18 cellular contexts compared by ENCODE assay signal in the genomic region with DNA sequence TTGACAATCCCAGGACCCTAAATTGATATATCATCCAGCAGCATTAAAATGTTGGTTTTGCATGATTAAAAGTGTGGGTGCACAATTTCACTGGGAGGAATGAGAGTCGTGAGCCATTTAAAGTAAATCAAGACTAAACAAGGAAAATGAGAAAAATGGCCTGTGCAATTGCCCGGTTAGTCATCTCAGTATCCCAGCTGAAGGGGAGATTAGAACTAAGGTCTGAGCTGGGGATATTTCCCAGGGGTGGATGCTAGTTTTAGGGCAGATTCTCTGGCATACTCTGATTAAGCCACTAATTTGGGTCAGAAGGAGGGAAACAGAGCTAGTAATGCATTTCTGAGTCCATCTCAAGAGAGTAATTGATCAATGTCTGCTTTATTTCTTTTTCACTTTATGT.
DNase-seq lines count a peak whose midpoint lies in the region; TF ChIP-seq lines count a peak whose summit lies in the region.
"Had no signal": no experiment of that assay in that cellular context is flagged by ENCODE, and none has a peak within 500 bp of the region (broad histone marks: within the 10 kb centered on the region; RNA-seq: fewer than 3 reads in every experiment).

No MANE protein-coding gene starts in this region.

- H3K36me3 ChIP-seq in GM23248 (ENCODE audit: low read depth) (no peaks in the 10 kb centered on the region), adipocyte (ENCODE audit: control insufficient read depth, insufficient read depth, low read length, severe bottlenecking) (no peaks in the 10 kb centered on the region), smooth muscle cell (ENCODE audit: low read depth) (no peaks in the 10 kb centered on the region), A673 (ENCODE audit: insufficient read depth, low read length, poor library complexity, severe bottlenecking) (no peaks in the 10 kb centered on the region)
- H3K36me3 ChIP-seq: BE2C, HAP-1 had no signal

- in situ Hi-C loops in GM23248 (cut with MboI), result no loop called here

- H3K27me3 ChIP-seq in GM23248 (replicated peaks; ENCODE audit: insufficient read depth) (no peaks in the 10 kb centered on the region), adipocyte (replicated peaks; ENCODE audit: control insufficient read depth, insufficient read depth, low read length) (no peaks in the 10 kb centered on the region), smooth muscle cell (ENCODE audit: low read depth) (no peaks in the 10 kb centered on the region), A673 (replicated peaks; ENCODE audit: insufficient read depth, low read depth, low read length, poor library complexity) (no peaks in the 10 kb centered on the region)
- H3K27me3 ChIP-seq: BE2C had no signal

- 31 to 34% methylated on average over 2 of the region's 2 CpGs for WGBS in GM23248 (ENCODE audit: low coverage in 1 of 2, low lambda C conversion rate in 2 of 2, missing lambda C conversion rate in 2 of 2), 2 experiments
- 52% methylated on average over 2 of the region's 2 CpGs for WGBS in smooth muscle cell (ENCODE audit: low lambda C conversion rate)

- BruUV-seq in A673 (replicated peaks; lab: Mats Ljungman, UMichigan), result no TSS peak

- TF ChIP-seq CTCF in fibroblast of the aortic adventitia (IDR thresholded peaks at IDR 0.05; ENCODE audit: insufficient read depth, low read length) (no peak), smooth muscle cell (IDR thresholded peaks at IDR 0.05; ENCODE audit: borderline replicate concordance, insufficient read depth, poor library complexity, severe bottlenecking) (no peak), A673 (conservative IDR thresholded peaks at IDR 0.05; ENCODE audit: low read depth, low read length) (no peak), coronary artery (IDR thresholded peaks at IDR 0.05) (no peak)

- H3K9me2 ChIP-seq in GM23248 (ENCODE audit: insufficient read depth), result no peaks in the 10 kb centered on the region

- CTCF ChIA-PET in A673 (lab: Charles Lee), result no interaction called here

- no peak overlapping the region for H3K4me3 ChIP-seq in GM23248
- peak overlapping the region; percentile 10 for H3K4me3 ChIP-seq in adipocyte (ENCODE audit: low read length)
- H3K4me3 ChIP-seq in fibroblast of the aortic adventitia (ENCODE audit: low read depth, low read length), result no peak overlapping the region
- no peak overlapping the region for H3K4me3 ChIP-seq in smooth muscle cell
- H3K4me3 ChIP-seq in A673 (ENCODE audit: low read depth, low read length, poor library complexity, severe bottlenecking), result no peak overlapping the region
- H3K4me3 ChIP-seq in coronary artery, result no peak overlapping the region
- H3K4me3 ChIP-seq: HAP-1 had no signal

- peaks cover 56% of the 10 kb centered on the region for H3K4me1 ChIP-seq in GM23248 (ENCODE audit: insufficient read depth)
- H3K4me1 ChIP-seq in adipocyte (ENCODE audit: control insufficient read depth, insufficient read depth, low read length), result peaks cover 67% of the 10 kb centered on the region
- H3K4me1 ChIP-seq in smooth muscle cell (ENCODE audit: low read depth), result peaks cover 10% of the 10 kb centered on the region
- H3K4me1 ChIP-seq in A673 (ENCODE audit: insufficient read depth, low read length, poor library complexity, severe bottlenecking), result no peaks in the 10 kb centered on the region
- H3K4me1 ChIP-seq: BE2C, HAP-1 had no signal

- H2AFZ ChIP-seq in GM23248, result no peak overlapping the region
- no peak overlapping the region for H2AFZ ChIP-seq in smooth muscle cell (ENCODE audit: low read depth)

- H3K79me2 ChIP-seq in GM23248 (ENCODE audit: insufficient read depth) (no peaks in the 10 kb centered on the region), smooth muscle cell (ENCODE audit: low read depth) (no peaks in the 10 kb centered on the region)

- H3K9me3 ChIP-seq in GM23248 (ENCODE audit: low read depth), result no peaks in the 10 kb centered on the region
- no peaks in the 10 kb centered on the region for H3K9me3 ChIP-seq in adipocyte (ENCODE audit: control insufficient read depth, low read length)
- H3K9me3 ChIP-seq in smooth muscle cell (replicated peaks; ENCODE audit: low read depth), result no peaks in the 10 kb centered on the region
- H3K9me3 ChIP-seq in A673 (ENCODE audit: low read depth, low read length, poor library complexity, severe bottlenecking), result no peaks in the 10 kb centered on the region
- H3K9me3 ChIP-seq: BE2C, HAP-1 had no signal

- H3K9ac ChIP-seq in GM23248 (peak overlapping the region; percentile 85; the same call in 1 of the 2 replicates), adipocyte (ENCODE audit: low read length) (peak overlapping the region; percentile 74), smooth muscle cell (ENCODE audit: low read depth) (no peak overlapping the region)

- POLR2A ChIA-PET in A673 (lab: Charles Lee; ENCODE audit: low non-redundant PET), result interaction anchor here (0.6 kb wide), 1 partner anchor 1171 kb away, joined by 12 read pairs; no protein-coding TSS in a partner anchor

- H3K27ac ChIP-seq in GM23248 (peak overlapping the region; percentile 100), smooth muscle cell (ENCODE audit: low read depth) (peak overlapping the region; percentile 93), A673 (ENCODE audit: low read depth, low read length, poor library complexity, severe bottlenecking) (no peak overlapping the region), coronary artery (peak overlapping the region in 1 of 2 donors; percentile 19)
- H3K27ac ChIP-seq: RWPE1 had no signal

- H3F3A ChIP-seq in GM23248 (ENCODE audit: insufficient read depth) (peaks cover 61% of the 10 kb centered on the region), smooth muscle cell (ENCODE audit: low read depth) (peaks cover 5% of the 10 kb centered on the region)

- intact Hi-C loops in A673 (cut with micrococcal nuclease; ENCODE audit: unreplicated experiment), result no loop called here

- H3K4me2 ChIP-seq in GM23248 (ENCODE audit: unreplicated experiment), result peak overlapping the region; percentile 71
- H3K4me2 ChIP-seq in smooth muscle cell, result peak overlapping the region; percentile 78

- DNase-seq in GM23248 (peak; percentile 62), adipocyte (ENCODE audit: low read depth) (peak; percentile 23), fibroblast of the aortic adventitia (ENCODE audit: low read depth) (peak; percentile 71), smooth muscle cell (lab: John Stamatoyannopoulos, UW; ENCODE audit: unreplicated experiment) (no peak), A673 (ENCODE audit: low spot score) (no peak), NCI-H146 (lab: John Stamatoyannopoulos, UW) (no peak), NCI-H774 (lab: John Stamatoyannopoulos, UW) (no peak), coronary artery (ENCODE audit: low spot score) (no peak)
- DNase-seq: BE2C; Calu3; CD4-positive, alpha-beta memory T cell; DMS53; NCI-H1417; NCI-H2029; NCI-H2171; NCI-H748 treated with DMSO at 0.1 percent for 48 hours had no signal

- H4K20me1 ChIP-seq in GM23248 (ENCODE audit: insufficient read depth) (no peaks in the 10 kb centered on the region), smooth muscle cell (ENCODE audit: low read depth) (no peaks in the 10 kb centered on the region)

Comparison
In these comparisons a context has a peak if more than half of its experiments do, and no peak if none do; other contexts are left out.
1. DNase-seq: peak in GM23248 (single experiment), adipocyte (single experiment) and fibroblast of the aortic adventitia (single experiment); none in smooth muscle cell (single experiment), A673 (single experiment), NCI-H146 (single experiment), NCI-H774 (single experiment) and coronary artery (single experiment).